ENCODE assay signal across 16 cellular contexts in genomic region chr6:156809446-156810178, GRCh38. TPM values are rescaled to one million over a fixed set of nuclear protein-coding genes. Genes with fewer than 3 reads are reported as not detected.
DNase-seq lines count a peak whose midpoint lies in the region; ATAC-seq, FAIRE-seq and TF ChIP-seq lines count a peak whose summit lies in the region.
"Had no signal": no experiment of that assay in that cellular context is flagged by ENCODE, and none has a peak within 500 bp of the region (broad histone marks: within the 10 kb centered on the region; RNA-seq: fewer than 3 reads in every experiment).

No MANE protein-coding gene starts in this region.

- H2AFZ ChIP-seq in Karpas-422 (ENCODE audit: low read length) = no peak overlapping the region

- H3K9ac ChIP-seq in Karpas-422 (ENCODE audit: low read length) = peak overlapping the region; percentile 27

- H3K4me2 ChIP-seq in Karpas-422 (ENCODE audit: low read depth, low read length, poor library complexity, severe bottlenecking) = peak overlapping the region; percentile 76

- no peaks in the 10 kb centered on the region for H3K9me2 ChIP-seq in Karpas-422 (replicated peaks; ENCODE audit: insufficient read depth, low read length)

- no peak overlapping the region for H3K4me3 ChIP-seq in Karpas-422 (ENCODE audit: low read length)
- H3K4me3 ChIP-seq in gastrocnemius medialis = no peak overlapping the region
- H3K4me3 ChIP-seq: Peyer's patch had no signal

- H4K20me1 ChIP-seq in Karpas-422 (ENCODE audit: insufficient read depth, low read depth, low read length) = peaks cover 20% of the 10 kb centered on the region

- peaks cover 83% of the 10 kb centered on the region for H3K4me1 Mint-ChIP-seq in activated naive CD8-positive, alpha-beta T cell treated with anti-CD3 and anti-CD28 coated beads, Interleukin-2, amount 50 U/mL, for 24 hours

- TF ChIP-seq POLR2A in GM12891 (IDR thresholded peaks at IDR 0.05; ENCODE audit: low read depth, low read length) (no peak), gastrocnemius medialis (IDR thresholded peaks at IDR 0.05) (no peak), H54 (IDR thresholded peaks at IDR 0.05; ENCODE audit: low read depth, low read length) (no peak)

- H3K27me3 ChIP-seq in Karpas-422 (ENCODE audit: low read length) (no peaks in the 10 kb centered on the region), gastrocnemius medialis (no peaks in the 10 kb centered on the region)
- H3K27me3 ChIP-seq: Peyer's patch had no signal

- peaks cover 97% of the 10 kb centered on the region for H3K79me2 ChIP-seq in Karpas-422 (ENCODE audit: low read length)

- FAIRE-seq in GM12891 (lab: Jason Lieb, UNC) (peak; percentile 9), H54 (lab: Jason Lieb, UNC) (no peak)

- TF ChIP-seq CTCF in gastrocnemius medialis (IDR thresholded peaks at IDR 0.05 in 4 of 5, conservative IDR thresholded peaks at IDR 0.05 in 1 of 5) (no peak), GM13976 (IDR thresholded peaks at IDR 0.05; ENCODE audit: borderline replicate concordance, control extremely low read depth, extremely low read depth, insufficient read depth, missing control alignments) (no peak)

- DNase-seq in GM12891 (ENCODE audit: insufficient read length, low spot score) (no peak), Karpas-422 (no peak), gastrocnemius medialis (peak in 1 of 2 donors; percentile 25), H54 (ENCODE audit: insufficient read length, low spot score) (no peak), activated gamma-delta T cell (lab: John Stamatoyannopoulos, UW) (no peak), GM13976 (ENCODE audit: low spot score) (no peak)
- no peak for DNase-seq in activated naive CD8-positive, alpha-beta T cell treated with anti-CD3 and anti-CD28 coated beads, Interleukin-2, amount 50 U/mL, for 24 hours
- DNase-seq: activated CD4-positive, alpha-beta T cell treated with anti-CD3 and anti-CD28 coated beads, Interleukin-2, amount 50 U/mL, for 1 hour; activated effector memory CD4-positive, alpha-beta T cell treated with anti-CD3 and anti-CD28 coated beads, Interleukin-2, amount 50 U/mL, for 16 hours; GDM1; NCI-H510A; right cardiac atrium; stimulated activated CD4-positive, alpha-beta T cell treated with anti-CD3 and anti-CD28 coated beads, Interleukin-4, amount 100 ng/mL, for 24 hours; stimulated activated naive CD4-positive, alpha-beta T cell had no signal

- no peak for ATAC-seq in activated naive CD8-positive, alpha-beta T cell treated with anti-CD3 and anti-CD28 coated beads, Interleukin-2, amount 50 U/mL, for 24 hours
- ATAC-seq in gastrocnemius medialis = peak; percentile 56 to 60

- no peaks in the 10 kb centered on the region for H3K27me3 Mint-ChIP-seq in activated naive CD8-positive, alpha-beta T cell treated with anti-CD3 and anti-CD28 coated beads, Interleukin-2, amount 50 U/mL, for 24 hours

- intact Hi-C loops in gastrocnemius medialis (cut with DNase I; ENCODE audit: low total_unique reads) = no loop called here

- H3K4me3 Mint-ChIP-seq in activated naive CD8-positive, alpha-beta T cell treated with anti-CD3 and anti-CD28 coated beads, Interleukin-2, amount 50 U/mL, for 24 hours = peak overlapping the region; percentile 0

- H3K9me3 ChIP-seq in Karpas-422 (ENCODE audit: low read length) (no peaks in the 10 kb centered on the region), gastrocnemius medialis (no peaks in the 10 kb centered on the region)
- H3K9me3 ChIP-seq: Peyer's patch had no signal

- H3K27ac ChIP-seq in Karpas-422 (ENCODE audit: low read length) (peak overlapping the region; percentile 82), gastrocnemius medialis (peak overlapping the region; percentile 55 to 84 (median 70))
- H3K27ac ChIP-seq: C4-2B had no signal

- in situ Hi-C loops in gastrocnemius medialis (cut with MboI; ENCODE audit: low sequenced_read_pairs in 4 of 4) = no loop called here
- in situ Hi-C loops in GM13976 (cut with MboI; ENCODE audit: low sequenced_read_pairs, unreplicated experiment) = no loop called here

- peaks cover 11% of the 10 kb centered on the region for H3K36me3 Mint-ChIP-seq in activated naive CD8-positive, alpha-beta T cell treated with anti-CD3 and anti-CD28 coated beads, Interleukin-2, amount 50 U/mL, for 24 hours (ENCODE audit: low read depth)

- H3K9me3 Mint-ChIP-seq in activated naive CD8-positive, alpha-beta T cell treated with anti-CD3 and anti-CD28 coated beads, Interleukin-2, amount 50 U/mL, for 24 hours = no peaks in the 10 kb centered on the region

- peak overlapping the region; percentile 67 for H3K27ac Mint-ChIP-seq in activated naive CD8-positive, alpha-beta T cell treated with anti-CD3 and anti-CD28 coated beads, Interleukin-2, amount 50 U/mL, for 24 hours

- H3K4me1 ChIP-seq in Karpas-422 (ENCODE audit: low read length) (peaks cover 93% of the 10 kb centered on the region), gastrocnemius medialis (peaks cover 49 to 57% of the 10 kb centered on the region in 2 donors)

- H3K36me3 ChIP-seq in Karpas-422 (ENCODE audit: insufficient read depth, low read length) (peaks cover 9% of the 10 kb centered on the region; the same call in 1 of the 2 replicates), gastrocnemius medialis (no peaks in the 10 kb centered on the region)
- H3K36me3 ChIP-seq: Peyer's patch had no signal

TF ChIP-seq in GM12891, 5 proteins besides CTCF, POLR2A, EP300 and RAD21:
- TF ChIP-seq POLR2AphosphoS5 (IDR thresholded peaks at IDR 0.05; ENCODE audit: low read depth, low read length) (no peak), TAF1 (IDR thresholded peaks at IDR 0.05; ENCODE audit: low read depth, low read length) (no peak), POU2F2 (IDR thresholded peaks at IDR 0.05; ENCODE audit: low read depth, low read length) (no peak), SPI1 (IDR thresholded peaks at IDR 0.05; ENCODE audit: low read depth, low read length) (no peak), PAX5 (IDR thresholded peaks at IDR 0.05; ENCODE audit: insufficient read depth, low read length, severe bottlenecking) (no peak)

RNA-seq across cellular contexts. Expression of gene ARID1B, which starts 32.4 kb away (rescaled TPM):
- 36.8 TPM for polyA plus RNA-seq in GM12891 (2012; ENCODE audit: low read depth, missing spikeins)
- total RNA-seq in Karpas-422 (2014; rRNA removed; shearing (Covaris generic); ENCODE audit: low replicate concordance) = 104 and 174 TPM in 2 replicates
- 10 to 100 TPM; 54.9 to 75.3 (median 62.0) TPM for total RNA-seq in gastrocnemius medialis
